In the genomic region with DNA sequence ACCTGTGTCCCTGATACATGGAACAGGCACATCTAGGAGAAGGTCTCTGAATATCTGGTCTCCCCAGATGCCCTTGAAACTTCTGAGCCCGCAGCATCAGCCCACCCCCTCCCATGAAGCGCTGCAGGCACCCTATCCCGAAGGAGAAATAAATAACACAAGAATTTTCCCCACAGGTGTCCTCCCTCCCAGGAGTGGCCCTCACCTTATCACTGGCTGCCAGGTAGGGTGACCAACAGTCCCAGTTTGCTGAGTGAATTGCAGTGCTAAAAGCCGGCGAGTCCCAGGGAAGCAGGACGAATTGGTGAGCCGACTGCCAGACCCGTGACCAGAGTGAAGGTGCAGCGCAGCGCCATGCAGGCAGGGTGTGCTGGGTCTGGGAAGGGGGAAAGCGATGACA, we compare ENCODE assay signal across 15 cellular contexts. TPM values are rescaled to one million over a fixed set of nuclear protein-coding genes. Genes with fewer than 3 reads are reported as not detected.
"Had no signal": no experiment of that assay in that cellular context is flagged by ENCODE, and none has a peak within 500 bp of the region (broad histone marks: within the 10 kb centered on the region; RNA-seq: fewer than 3 reads in every experiment).

No MANE protein-coding gene starts in this region.

RNA-seq across cellular contexts. Expression of a gene that starts 15.7 kb away (rescaled TPM):
- total RNA-seq: activated B cell treated with CpG ODN at 0.5 μM for 24 hours; activated CD4-positive, alpha-beta memory T cell treated with anti-CD3 and anti-CD28 coated beads for 36 hours; activated CD4-positive, alpha-beta memory T cell treated with anti-CD3 and anti-CD28 coated beads, Interleukin-2, amount 10 ng/mL, durations not matched to agents 7 days and 5 days; activated CD4-positive, alpha-beta T cell treated with anti-CD3 and anti-CD28 coated beads for 36 hours; activated CD4-positive, alpha-beta T cell treated with anti-CD3 and anti-CD28 coated beads, Interleukin-2, amount 10 ng/mL, durations not matched to agents 24 days and 14 days; activated CD4-positive, alpha-beta T cell treated with anti-CD3 and anti-CD28 coated beads, Interleukin-2, amount 10 ng/mL, durations not matched to agents 7 days and 5 days; activated CD8-positive, alpha-beta memory T cell treated with anti-CD3 and anti-CD28 coated beads for 36 hours; activated CD8-positive, alpha-beta T cell treated with anti-CD3 and anti-CD28 coated beads for 36 hours; activated CD8-positive, alpha-beta T cell treated with anti-CD3 and anti-CD28 coated beads, Interleukin-2, amount 10 ng/mL, durations not matched to agents 7 days and 5 days; T-cell; T-helper 1 cell treated with Interleukin-12 subunit alpha and Interleukin-12 subunit beta and Interleukin-4 antibody, amounts not matched to agents 30 ng/mL and 1 ng/mL, for 36 hours; T-helper 17 cell; T-helper 2 cell treated with Interferon-gamma antibody and Interleukin-4, amounts not matched to agents 100 ng/mL and 5 ng/mL, for 36 hours; WTC11 had no signal

RNA-seq across cellular contexts. Expression of a gene that starts 53.3 kb away (rescaled TPM):
- total RNA-seq: activated B cell treated with CpG ODN at 0.5 μM for 24 hours; activated CD4-positive, alpha-beta memory T cell treated with anti-CD3 and anti-CD28 coated beads for 36 hours; activated CD4-positive, alpha-beta memory T cell treated with anti-CD3 and anti-CD28 coated beads, Interleukin-2, amount 10 ng/mL, durations not matched to agents 7 days and 5 days; activated CD4-positive, alpha-beta T cell treated with anti-CD3 and anti-CD28 coated beads for 36 hours; activated CD4-positive, alpha-beta T cell treated with anti-CD3 and anti-CD28 coated beads, Interleukin-2, amount 10 ng/mL, durations not matched to agents 24 days and 14 days; activated CD4-positive, alpha-beta T cell treated with anti-CD3 and anti-CD28 coated beads, Interleukin-2, amount 10 ng/mL, durations not matched to agents 7 days and 5 days; activated CD8-positive, alpha-beta memory T cell treated with anti-CD3 and anti-CD28 coated beads for 36 hours; activated CD8-positive, alpha-beta memory T cell treated with anti-CD3 and anti-CD28 coated beads, Interleukin-2, amount 10 ng/mL, durations not matched to agents 7 days and 5 days; activated CD8-positive, alpha-beta T cell treated with anti-CD3 and anti-CD28 coated beads for 36 hours; activated CD8-positive, alpha-beta T cell treated with anti-CD3 and anti-CD28 coated beads, Interleukin-2, amount 10 ng/mL, durations not matched to agents 7 days and 5 days; T-cell; T-helper 1 cell treated with Interleukin-12 subunit alpha and Interleukin-12 subunit beta and Interleukin-4 antibody, amounts not matched to agents 30 ng/mL and 1 ng/mL, for 36 hours; T-helper 17 cell; T-helper 2 cell treated with Interferon-gamma antibody and Interleukin-4, amounts not matched to agents 100 ng/mL and 5 ng/mL, for 36 hours had no signal
